In the genomic region with DNA sequence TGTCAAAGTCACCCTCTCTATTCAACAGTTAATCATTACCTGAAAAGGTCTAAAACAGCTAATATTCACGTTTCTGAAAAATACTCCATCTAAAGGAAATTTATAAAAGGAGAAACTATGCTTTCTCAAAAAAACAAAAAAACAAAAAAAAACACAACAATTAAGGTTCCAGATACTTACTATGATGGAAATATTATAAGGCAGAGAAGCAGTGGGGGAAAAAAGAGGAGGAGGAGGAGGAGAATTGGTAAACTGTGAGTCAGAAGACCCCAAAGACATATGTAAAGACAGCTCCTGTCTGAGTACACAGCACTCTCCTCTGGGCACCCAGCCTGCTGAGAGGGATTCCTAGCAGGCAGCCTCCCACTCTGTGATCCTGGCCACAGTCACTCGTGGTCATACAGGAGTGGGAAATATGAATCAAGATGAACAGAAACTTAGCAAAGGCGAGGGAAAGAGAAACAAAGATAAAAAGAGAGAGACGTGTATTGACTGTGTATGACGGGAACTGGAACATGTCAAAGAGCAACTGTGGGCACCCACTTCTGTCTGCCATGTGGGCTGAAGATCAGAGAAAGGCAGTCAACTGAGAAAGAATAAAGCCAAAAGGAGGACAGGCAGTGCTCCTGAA, we compare ENCODE assay signal across 7 cellular contexts. TPM values are rescaled to one million over a fixed set of nuclear protein-coding genes. Genes with fewer than 3 reads are reported as not detected.
A peak's percentile ranks its signal among the peaks of the same experiment; 100 is the strongest.
DNase-seq lines count a peak whose midpoint lies in the region; ATAC-seq and TF ChIP-seq lines count a peak whose summit lies in the region.

No MANE protein-coding gene starts in this region.

- H3K4me1 ChIP-seq in mammary epithelial cell (ENCODE audit: insufficient read depth, low read length) = no peaks in the 10 kb centered on the region

- H3K79me2 ChIP-seq in mammary epithelial cell (ENCODE audit: insufficient read depth, low read length) = peaks cover 15% of the 10 kb centered on the region

- BruUV-seq in mammary epithelial cell (replicated peaks; lab: Mats Ljungman, UMichigan) = no TSS peak

- H3K27ac ChIP-seq in mammary epithelial cell (ENCODE audit: insufficient read depth, low read depth, low read length) = no peak overlapping the region

- intact Hi-C loops in mammary epithelial cell (cut with micrococcal nuclease) = no loop called here

- peak; percentile 7 for DNase-seq in effector CD8-positive, alpha-beta T cell (lab: John Stamatoyannopoulos, UW)
- peak; percentile 41 for DNase-seq in stimulated activated naive CD8-positive, alpha-beta T cell treated with anti-CD3 and anti-CD28 coated beads, Interleukin-15, Interleukin-2, amounts not matched to agents 100 U/mL and 50 U/mL, for 24 hours
- DNase-seq in effector CD4-positive, alpha-beta T cell = no peak
- DNase-seq in mammary epithelial cell (no peak), kidney tubule cell (ENCODE audit: low spot score) (no peak)

- H4K20me1 ChIP-seq in mammary epithelial cell (ENCODE audit: insufficient read depth, low read length) = no peaks in the 10 kb centered on the region

- H2AFZ ChIP-seq in mammary epithelial cell (ENCODE audit: low read depth, low read length) = no peak overlapping the region

- TF ChIP-seq CTCF in mammary epithelial cell (conservative IDR thresholded peaks at IDR 0.05 in 1 of 2, IDR thresholded peaks at IDR 0.05 in 1 of 2; ENCODE audit: extremely low read depth in 1 of 2, insufficient read depth in 1 of 2, low read depth in 1 of 2, low read length in 2 of 2) = no peak

- peaks cover 2% of the 10 kb centered on the region for H3K27me3 ChIP-seq in mammary epithelial cell (ENCODE audit: insufficient read depth, low read length)

- WGBS in mammary epithelial cell (ENCODE audit: low coverage, missing lambda C conversion rate) = 61% methylated on average over 5 of the region's 5 CpGs

- no peak overlapping the region for H3K9ac ChIP-seq in mammary epithelial cell (ENCODE audit: insufficient read depth, low read length)

- in situ Hi-C loops in mammary epithelial cell (cut with MboI; ENCODE audit: low sequenced_read_pairs in 2 of 2) = no loop called here

- H3K4me3 ChIP-seq in mammary epithelial cell (replicated peaks in 1 of 3; ENCODE audit: insufficient read depth in 1 of 3, low read depth in 2 of 3, low read length in 3 of 3) = no peak overlapping the region

- CTCF ChIA-PET in mammary epithelial cell (lab: Charles Lee; ENCODE audit: low non-redundant PET) = no interaction called here

- dilution Hi-C loops in mammary epithelial cell (cut with HindIII; ENCODE audit: low sequenced_read_pairs) = no loop called here

- peak; percentile 77 for ATAC-seq in GM21390 (IDR thresholded peaks at IDR 0.05; ENCODE audit: unreplicated experiment)
- ATAC-seq in HG03521 (IDR thresholded peaks at IDR 0.05; ENCODE audit: unreplicated experiment) = peak; percentile 58
- ATAC-seq in stimulated activated naive CD8-positive, alpha-beta T cell treated with anti-CD3 and anti-CD28 coated beads, Interleukin-15, Interleukin-2, amounts not matched to agents 100 U/mL and 50 U/mL, for 24 hours = peak; percentile 96

- no peak overlapping the region for H3K4me2 ChIP-seq in mammary epithelial cell (ENCODE audit: insufficient read depth, low read depth, low read length)

- no peaks in the 10 kb centered on the region for H3K9me3 ChIP-seq in mammary epithelial cell (replicated peaks; ENCODE audit: insufficient read depth, low read length)

- no peaks in the 10 kb centered on the region for H3K36me3 ChIP-seq in mammary epithelial cell (ENCODE audit: insufficient read depth, low read length)

RNA-seq across cellular contexts. Expression of a gene that starts 12.5 kb away (rescaled TPM):
- 1 to 10 TPM; 4.8 to 7.7 TPM for total RNA-seq in mammary epithelial cell
- 2.5 TPM for polyA plus RNA-seq in mammary epithelial cell
- 7.5 TPM for polyA minus RNA-seq in mammary epithelial cell

RNA-seq across cellular contexts. Expression of a gene that starts 40.3 kb away (rescaled TPM):
- total RNA-seq in mammary epithelial cell = 100 to 1,000 TPM; 299 to 364 TPM
- polyA plus RNA-seq in mammary epithelial cell = 91.3 TPM
- polyA minus RNA-seq in mammary epithelial cell = 185 TPM

Comparison
In these comparisons a context has a peak if more than half of its experiments do, and no peak if none do; other contexts are left out.
1. DNase-seq: peak in effector CD8-positive, alpha-beta T cell (single experiment) and stimulated activated naive CD8-positive, alpha-beta T cell treated with anti-CD3 and anti-CD28 coated beads, Interleukin-15, Interleukin-2, amounts not matched to agents 100 U/mL and 50 U/mL, for 24 hours (single experiment); none in effector CD4-positive, alpha-beta T cell (single experiment), mammary epithelial cell (single experiment) and kidney tubule cell (single experiment).
2. Peak in every context shown above with its lines, with median percentiles within 50 percentile points of each other: ATAC-seq.